8 cellular contexts compared by ENCODE assay signal in genomic region chr12:56332512-56333196, GRCh38. TPM values are rescaled to one million over a fixed set of nuclear protein-coding genes. Genes with fewer than 3 reads are reported as not detected.
DNase-seq lines count a peak whose midpoint lies in the region; ATAC-seq and TF ChIP-seq lines count a peak whose summit lies in the region.

No MANE protein-coding gene starts in this region.

- peaks cover 0 to 2% of the 10 kb centered on the region in 2 donors for H3K36me3 ChIP-seq in body of pancreas (replicated peaks in 1 of 2; ENCODE audit: insufficient read depth in 1 of 2, low read depth in 2 of 2)
- peaks cover 0 to 6% of the 10 kb centered on the region in 2 experiments for H3K36me3 ChIP-seq in mesenchymal stem cell (ENCODE audit: control insufficient read depth in 1 of 2, insufficient read depth in 2 of 2, low read depth in 1 of 2, low read length in 2 of 2)
- peaks cover 8% of the 10 kb centered on the region for H3K36me3 ChIP-seq in upper lobe of right lung

- no peak for DNase-seq in activated naive CD4-positive, alpha-beta T cell treated with anti-CD3 and anti-CD28 coated beads, Interleukin-2, amount 50 U/mL, for 16 hours
- DNase-seq in body of pancreas: no peak
- DNase-seq in mesenchymal stem cell: no peak
- no peak for DNase-seq in upper lobe of right lung
- DNase-seq in stimulated activated CD4-positive, alpha-beta T cell treated with anti-CD3 and anti-CD28 coated beads, Interleukin-4, amount 100 ng/mL, for 4 hours: no peak
- DNase-seq in Ammon's horn (ENCODE audit: low spot score): no peak
- DNase-seq in NCI-H2107 (lab: John Stamatoyannopoulos, UW): no peak

- no peaks in the 10 kb centered on the region for H3K27me3 Mint-ChIP-seq in activated naive CD4-positive, alpha-beta T cell treated with anti-CD3 and anti-CD28 coated beads, Interleukin-2, amount 50 U/mL, for 24 hours

- H4K8ac ChIP-seq in mesenchymal stem cell (ENCODE audit: low read length): peak overlapping the region; percentile 56

- WGBS in body of pancreas, 2 donors: 94 to 97% methylated on average over 7 to 11 of the region's 11 CpGs
- WGBS in mesenchymal stem cell: 93% methylated on average over 11 of the region's 11 CpGs

- H3K4ac ChIP-seq in mesenchymal stem cell (ENCODE audit: low read depth in 1 of 2, low read length in 2 of 2): peak overlapping the region; percentile 25 to 92

- H3K4me1 ChIP-seq in body of pancreas: peaks cover 15% of the 10 kb centered on the region
- H3K4me1 ChIP-seq in mesenchymal stem cell (ENCODE audit: control insufficient read depth, insufficient read depth, low read depth, low read length): peaks cover 6% of the 10 kb centered on the region
- peaks cover 12% of the 10 kb centered on the region for H3K4me1 ChIP-seq in upper lobe of right lung

- no peak overlapping the region for H3K14ac ChIP-seq in mesenchymal stem cell (ENCODE audit: low read length in 2 of 2)

- H3K4me3 ChIP-seq in body of pancreas (no peak overlapping the region), mesenchymal stem cell (ENCODE audit: insufficient read depth in 1 of 2, low read depth in 1 of 2, low read length in 2 of 2) (peak overlapping the region in 1 of 2 experiments; percentile 90), upper lobe of right lung (peak overlapping the region; percentile 71)

- H3K9me3 ChIP-seq in body of pancreas: no peaks in the 10 kb centered on the region
- H3K9me3 ChIP-seq in mesenchymal stem cell (ENCODE audit: control insufficient read depth, low read length): no peaks in the 10 kb centered on the region
- no peaks in the 10 kb centered on the region for H3K9me3 ChIP-seq in upper lobe of right lung

- H3K27ac ChIP-seq in body of pancreas: peak overlapping the region; percentile 94 to 99 (median 98)
- no peak overlapping the region for H3K27ac ChIP-seq in mesenchymal stem cell (ENCODE audit: low read length, poor library complexity, severe bottlenecking)
- H3K27ac ChIP-seq in upper lobe of right lung: peak overlapping the region; percentile 97

- H3K9ac ChIP-seq in mesenchymal stem cell (ENCODE audit: low read length): peak overlapping the region; percentile 98

- H4K91ac ChIP-seq in mesenchymal stem cell (ENCODE audit: low read length): peak overlapping the region; percentile 62

- H2AK5ac ChIP-seq in mesenchymal stem cell (ENCODE audit: low read length, severe bottlenecking): peak overlapping the region; percentile 26

- TF ChIP-seq CTCF in body of pancreas (IDR thresholded peaks at IDR 0.05) (no peak), upper lobe of right lung (IDR thresholded peaks at IDR 0.05) (no peak)

- intact Hi-C loops in body of pancreas (cut with DNase I) (no loop called here), upper lobe of right lung (cut with DNase I) (loop anchor here (10.0 kb wide), 1 partner anchor 132 kb away; the partner anchor contains the start of gene SPRYD4)

- H2BK12ac ChIP-seq in mesenchymal stem cell (ENCODE audit: low read length in 2 of 2): no peak overlapping the region

- H2BK15ac ChIP-seq in mesenchymal stem cell (ENCODE audit: low read depth, poor library complexity, severe bottlenecking): no peak overlapping the region

- peaks cover 32% of the 10 kb centered on the region for H3K4me1 Mint-ChIP-seq in activated naive CD4-positive, alpha-beta T cell treated with anti-CD3 and anti-CD28 coated beads, Interleukin-2, amount 50 U/mL, for 24 hours

- H3K23ac ChIP-seq in mesenchymal stem cell (ENCODE audit: low read length in 2 of 2): no peak overlapping the region

- no peak overlapping the region for H2BK5ac ChIP-seq in mesenchymal stem cell (ENCODE audit: low read depth, low read length, poor library complexity, severe bottlenecking)

- TF ChIP-seq POLR2A in body of pancreas (IDR thresholded peaks at IDR 0.05): no peak

- H3K27me3 ChIP-seq in body of pancreas: no peaks in the 10 kb centered on the region
- no peaks in the 10 kb centered on the region for H3K27me3 ChIP-seq in mesenchymal stem cell (ENCODE audit: control insufficient read depth in 1 of 2, insufficient read depth in 1 of 2, low read length in 2 of 2)
- no peaks in the 10 kb centered on the region for H3K27me3 ChIP-seq in upper lobe of right lung

- peaks cover 7% of the 10 kb centered on the region for H3K36me3 Mint-ChIP-seq in activated naive CD4-positive, alpha-beta T cell treated with anti-CD3 and anti-CD28 coated beads, Interleukin-2, amount 50 U/mL, for 24 hours

- H3K9me3 Mint-ChIP-seq in activated naive CD4-positive, alpha-beta T cell treated with anti-CD3 and anti-CD28 coated beads, Interleukin-2, amount 50 U/mL, for 24 hours: no peaks in the 10 kb centered on the region

- peak overlapping the region; percentile 97 for H3K4me3 Mint-ChIP-seq in activated naive CD4-positive, alpha-beta T cell treated with anti-CD3 and anti-CD28 coated beads, Interleukin-2, amount 50 U/mL, for 24 hours

- H3K27ac Mint-ChIP-seq in activated naive CD4-positive, alpha-beta T cell treated with anti-CD3 and anti-CD28 coated beads, Interleukin-2, amount 50 U/mL, for 24 hours: peak overlapping the region; percentile 100

- no peak overlapping the region for H2AFZ ChIP-seq in mesenchymal stem cell (ENCODE audit: low read depth, low read length)

- ATAC-seq in body of pancreas: no peak
- ATAC-seq in upper lobe of right lung: no peak

- H2BK120ac ChIP-seq in mesenchymal stem cell (ENCODE audit: low read depth, low read length): no peak overlapping the region

- H3K79me1 ChIP-seq in mesenchymal stem cell (replicated peaks; ENCODE audit: low read length, poor library complexity, severe bottlenecking): peaks cover 3% of the 10 kb centered on the region

- H3K4me2 ChIP-seq in mesenchymal stem cell (ENCODE audit: low read length, poor library complexity, severe bottlenecking): no peak overlapping the region

- H3K18ac ChIP-seq in mesenchymal stem cell (ENCODE audit: low read depth in 1 of 2, low read length in 2 of 2): no peak overlapping the region

RNA-seq across cellular contexts. Expression of gene PAN2, which starts 1.1 kb away (rescaled TPM):
- total RNA-seq in body of pancreas: 10 to 100 TPM; 47.2 to 59.0 TPM
- polyA plus RNA-seq in mesenchymal stem cell (2013, experiment 1 of 2): 7.4 TPM
- 7.1 TPM for polyA plus RNA-seq in mesenchymal stem cell (2013, experiment 2 of 2)
- total RNA-seq in upper lobe of right lung: 84.4 TPM

RNA-seq across cellular contexts. Expression of gene IL23A, which starts 6.0 kb away (rescaled TPM):
- total RNA-seq in body of pancreas (not detected), upper lobe of right lung (0.81 TPM)
- polyA plus RNA-seq in mesenchymal stem cell (2013, experiment 1 of 2): 0.06 TPM
- polyA plus RNA-seq in mesenchymal stem cell (2013, experiment 2 of 2): not detected

RNA-seq across cellular contexts. Expression of gene CNPY2, which starts 16.9 kb away (rescaled TPM):
- 100 to 1,000 TPM in 1 of 2 donors, 10 to 100 TPM in 1; 40.2 to 103 TPM for total RNA-seq in body of pancreas
- polyA plus RNA-seq in mesenchymal stem cell (2013, experiment 1 of 2): 199 TPM
- polyA plus RNA-seq in mesenchymal stem cell (2013, experiment 2 of 2): 210 TPM
- 101 TPM for total RNA-seq in upper lobe of right lung

RNA-seq across cellular contexts. Expression of gene STAT2, which starts 27.3 kb away (rescaled TPM):
- 100 to 1,000 TPM in 1 of 2 donors, 10 to 100 TPM in 1; 65.4 to 106 TPM for total RNA-seq in body of pancreas
- polyA plus RNA-seq in mesenchymal stem cell (2013, experiment 1 of 2): 111 TPM
- polyA plus RNA-seq in mesenchymal stem cell (2013, experiment 2 of 2): 103 TPM
- total RNA-seq in upper lobe of right lung: 199 TPM

RNA-seq across cellular contexts. Expression of gene APOF, which starts 30.0 kb away (rescaled TPM):
- total RNA-seq in body of pancreas: not detected
- not detected for polyA plus RNA-seq in mesenchymal stem cell (2013, experiment 1 of 2)
- polyA plus RNA-seq in mesenchymal stem cell (2013, experiment 2 of 2): not detected
- not detected for total RNA-seq in upper lobe of right lung
